Comparison of ENCODE assay signal across 23 cellular contexts in the genomic region with DNA sequence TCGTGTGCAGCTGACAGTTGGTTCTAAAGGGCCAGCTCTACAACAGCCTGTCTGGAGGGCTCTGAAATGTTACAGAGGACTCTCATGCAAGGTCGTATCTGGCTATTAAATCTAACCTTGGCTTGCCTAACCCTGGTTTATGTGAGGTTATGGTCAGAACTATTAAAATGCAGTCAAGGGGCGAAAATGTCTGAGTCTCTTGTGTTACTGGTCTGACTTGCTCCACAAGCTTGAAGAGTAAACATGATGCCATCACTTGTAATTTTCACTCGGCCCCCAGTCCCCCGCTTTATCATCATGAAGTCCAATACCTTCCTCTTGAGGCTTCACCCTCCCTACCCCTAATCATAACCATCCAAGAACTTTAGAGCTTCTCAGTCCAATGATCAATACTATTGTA. TPM values are rescaled to one million over a fixed set of nuclear protein-coding genes. Genes with fewer than 3 reads are reported as not detected.
"Had no signal": no experiment of that assay in that cellular context is flagged by ENCODE, and none has a peak within 500 bp of the region (broad histone marks: within the 10 kb centered on the region; RNA-seq: fewer than 3 reads in every experiment).

No MANE protein-coding gene starts in this region.

- H3K27me3 ChIP-seq: Peyer's patch, SJSA1 had no signal

- H3K9me3 ChIP-seq: Peyer's patch, SJSA1 had no signal

- H3K4me3 ChIP-seq: Peyer's patch, SJSA1, SK-N-MC had no signal

- DNase-seq: KBM-7, MM.1S, NCI-H1092 treated with DMSO at 0.1 percent for 48 hours, NCI-H1436, NCI-H187, NCI-H2029, NCI-H2081 treated with DMSO at 0.1 percent for 48 hours, NCI-H2171, NCI-H226, NCI-H446, NCI-H510A, NCI-H524 treated with DMSO at 0.1 percent for 48 hours, NCI-H69, NCI-H774, Peyer's patch, SIG-M5 had no signal

- ATAC-seq: Right ventricle myocardium inferior had no signal

- H3K4me1 ChIP-seq: Peyer's patch, SJSA1 had no signal

- H3K36me3 ChIP-seq: Peyer's patch, SJSA1 had no signal

- H3K27ac ChIP-seq: Peyer's patch, SJSA1, SK-N-MC had no signal

RNA-seq across cellular contexts. Expression of a gene that starts 9.4 kb away (rescaled TPM):
- total RNA-seq: HT-29, LHCN-M2, M059J, RPMI7951, SJSA1 had no signal
